9 cellular contexts compared by ENCODE assay signal in the genomic region with DNA sequence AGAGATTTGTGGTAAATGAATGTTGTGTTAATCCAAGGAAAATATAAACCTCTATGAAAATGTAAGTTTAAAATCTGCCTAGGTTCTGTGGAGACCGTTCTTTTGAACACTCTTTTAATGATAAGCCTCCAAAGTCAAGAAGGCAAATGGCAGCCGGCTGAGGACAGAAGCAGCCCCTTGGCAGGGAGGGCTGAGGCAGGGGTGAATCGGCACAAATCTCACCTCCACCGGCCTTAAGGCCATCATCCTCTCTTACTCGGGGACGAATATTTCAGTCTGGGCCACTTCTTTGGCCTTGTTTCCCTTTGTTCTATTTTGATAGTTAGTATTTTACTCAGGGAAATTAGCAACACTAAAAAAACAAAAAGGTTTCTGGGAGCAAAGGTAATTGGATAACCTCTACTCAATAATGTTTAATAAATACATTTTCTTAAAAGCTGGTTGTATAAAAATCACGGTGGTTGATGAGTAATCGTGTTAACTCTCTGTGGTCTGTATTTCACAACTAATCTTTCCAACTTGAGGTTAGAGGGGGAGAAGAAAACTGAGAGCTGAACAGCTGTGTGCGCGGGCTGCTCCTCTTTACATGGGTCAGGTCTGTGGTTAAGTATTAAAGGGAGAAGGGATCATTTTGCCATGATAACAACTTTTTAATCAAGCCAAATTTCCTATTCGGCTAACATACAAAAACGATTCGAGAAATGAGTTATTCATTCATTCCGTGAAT. TPM values are rescaled to one million over a fixed set of nuclear protein-coding genes. Genes with fewer than 3 reads are reported as not detected.
DNase-seq lines count a peak whose midpoint lies in the region; ATAC-seq and TF ChIP-seq lines count a peak whose summit lies in the region.
"Had no signal": no experiment of that assay in that cellular context is flagged by ENCODE, and none has a peak within 500 bp of the region (broad histone marks: within the 10 kb centered on the region; RNA-seq: fewer than 3 reads in every experiment).

No MANE protein-coding gene starts in this region.

- ATAC-seq in GM19463 (IDR thresholded peaks at IDR 0.05; ENCODE audit: unreplicated experiment) = peak; percentile 85
- no peak for ATAC-seq in T-cell (replicated peaks in 1 of 4)
- no peak for ATAC-seq in upper lobe of right lung

- CTCF ChIA-PET in T-cell (lab: Charles Lee) = interaction anchor here in 1 of 2 donors (0.7 kb wide), 1 partner anchor 313 kb away, joined by 7 read pairs; no protein-coding TSS in a partner anchor

- peaks cover 3 to 5% (median 4%) of the 10 kb centered on the region in 3 donors for H3K9me3 Mint-ChIP-seq in T-cell

- peaks cover 3 to 12% (median 4%) of the 10 kb centered on the region in 3 donors for H3K4me1 Mint-ChIP-seq in T-cell

- TF ChIP-seq CTCF in brain microvascular endothelial cell (IDR thresholded peaks at IDR 0.05; ENCODE audit: low read depth, low read length, missing control alignments) (no peak), upper lobe of right lung (IDR thresholded peaks at IDR 0.05) (no peak)

- peak overlapping the region; percentile 56 for H3K27ac ChIP-seq in brain microvascular endothelial cell
- no peak overlapping the region for H3K27ac ChIP-seq in upper lobe of right lung

- DNase-seq in AML-193 (lab: John Stamatoyannopoulos, UW) (peak; percentile 39 to 56), HPDE6-E6E7 (ENCODE audit: extremely low spot score) (peak; percentile 15), brain microvascular endothelial cell (peak; percentile 87), T-cell (no peak), NCI-H526 treated with DMSO at 0.1 percent for 48 hours (lab: John Stamatoyannopoulos, UW) (no peak), NCI-H526 (lab: John Stamatoyannopoulos, UW) (no peak), upper lobe of right lung (no peak)

- POLR2A ChIA-PET in T-cell (lab: Charles Lee) = no interaction called here

- H3K4me1 ChIP-seq in upper lobe of right lung = peaks cover 32% of the 10 kb centered on the region

- H3K4me3 Mint-ChIP-seq in T-cell = no peak overlapping the region
- H3K4me3 Mint-ChIP-seq: dendritic cell treated with granulocyte-macrophage colony-stimulating factor and Interleukin-4, amounts not matched to agents 40 ng/mL and 50 ng/mL, for 4 days had no signal

- peaks cover 33% of the 10 kb centered on the region for H3K36me3 Mint-ChIP-seq in T-cell

- no peaks in the 10 kb centered on the region for H3K9me3 ChIP-seq in upper lobe of right lung

- no peak overlapping the region for H3K27ac Mint-ChIP-seq in T-cell
- H3K27ac Mint-ChIP-seq: dendritic cell treated with granulocyte-macrophage colony-stimulating factor and Interleukin-4, amounts not matched to agents 40 ng/mL and 50 ng/mL, for 4 days had no signal

- no peaks in the 10 kb centered on the region for H3K27me3 Mint-ChIP-seq in T-cell

- H3K36me3 ChIP-seq in brain microvascular endothelial cell (replicated peaks) = peaks cover 16% of the 10 kb centered on the region
- H3K36me3 ChIP-seq in upper lobe of right lung = peaks cover 13% of the 10 kb centered on the region

- H3K27me3 ChIP-seq in brain microvascular endothelial cell (replicated peaks) = no peaks in the 10 kb centered on the region
- H3K27me3 ChIP-seq in upper lobe of right lung = no peaks in the 10 kb centered on the region

- intact Hi-C loops in upper lobe of right lung (cut with DNase I) = no loop called here

- H3K4me3 ChIP-seq in brain microvascular endothelial cell (ENCODE audit: low read depth, low read length) (no peak overlapping the region), upper lobe of right lung (no peak overlapping the region)

- in situ Hi-C loops in brain microvascular endothelial cell (cut with HindIII; ENCODE audit: low pct_ligation_motif_present, low sequenced_read_pairs) = no loop called here

RNA-seq across cellular contexts. Expression of a gene that starts 18.6 kb away (rescaled TPM):
- total RNA-seq in T-cell (10 to 100 TPM in 2 of 5 donors, 1 to 10 TPM in 3; 6.1 to 11.1 (median 8.8) TPM), upper lobe of right lung (140 TPM)

Comparison
In these comparisons a context has a peak if more than half of its experiments do, and no peak if none do; other contexts are left out.
1. DNase-seq: peak in AML-193 (2 of 2), HPDE6-E6E7 (single experiment) and brain microvascular endothelial cell (single experiment); none in T-cell (0 of 34), NCI-H526 treated with DMSO at 0.1 percent for 48 hours (single experiment), NCI-H526 (0 of 2) and upper lobe of right lung (single experiment).
2. RNA of a gene that starts 18.6 kb away (total RNA-seq): 140 TPM in upper lobe of right lung (single experiment); 6.1 to 11.1 TPM in T-cell; every median in the first group is over 10 times any median in the second.